ENCODE assay signal across 8 cellular contexts in genomic region chr17:41801374-41802062, GRCh38. TPM values are rescaled to one million over a fixed set of nuclear protein-coding genes. Genes with fewer than 3 reads are reported as not detected.
DNase-seq lines count a peak whose midpoint lies in the region; ATAC-seq and TF ChIP-seq lines count a peak whose summit lies in the region.

No MANE protein-coding gene starts in this region.

- H3K36me3 ChIP-seq in RWPE2 (ENCODE audit: low read depth) (peaks cover 26% of the 10 kb centered on the region), osteoblast (ENCODE audit: insufficient read depth, low read length) (peaks cover 17% of the 10 kb centered on the region), thymus (ENCODE audit: control insufficient read depth, insufficient read depth) (no peaks in the 10 kb centered on the region)

- peak; percentile 97 for TF ChIP-seq CTCF in RWPE2 (IDR thresholded peaks at IDR 0.05; ENCODE audit: poor library complexity, severe bottlenecking)
- peak; percentile 95 for TF ChIP-seq CTCF in osteoblast (IDR thresholded peaks at IDR 0.05; ENCODE audit: extremely low read depth, low read depth, low read length)

- peak overlapping the region; percentile 97 for H3K27ac ChIP-seq in RWPE2 (ENCODE audit: poor library complexity, severe bottlenecking)
- H3K27ac ChIP-seq in osteoblast (ENCODE audit: low read depth, low read length), result no peak overlapping the region
- H3K27ac ChIP-seq in thymus (ENCODE audit: low read depth), result peak overlapping the region; percentile 80

- ATAC-seq in RWPE2 (ENCODE audit: low read depth) (peak; percentile 47), HG02885 (IDR thresholded peaks at IDR 0.05; ENCODE audit: poor library complexity, unreplicated experiment) (no peak)

- H3K4me3 ChIP-seq in RWPE2 (ENCODE audit: severe bottlenecking) (no peak overlapping the region), osteoblast (ENCODE audit: insufficient read depth, low read length) (peak overlapping the region; percentile 30), thymus (ENCODE audit: low read length) (no peak overlapping the region)

- H3K4me1 ChIP-seq in RWPE2 (ENCODE audit: insufficient read depth, poor library complexity, severe bottlenecking) (peaks cover 18% of the 10 kb centered on the region), osteoblast (ENCODE audit: insufficient read depth, low read length) (peaks cover 4% of the 10 kb centered on the region), thymus (ENCODE audit: control insufficient read depth, insufficient read depth, low read length) (no peaks in the 10 kb centered on the region)

- WGBS in thymus, result 24% methylated on average over 13 of the region's 13 CpGs

- peak; percentile 66 for DNase-seq in DMS114 treated with DMSO at 0.1 percent for 48 hours (lab: John Stamatoyannopoulos, UW; ENCODE audit: unreplicated experiment)
- peak; percentile 70 for DNase-seq in LHCN-M2 (ENCODE audit: low read depth)
- no peak for DNase-seq in RWPE2 (ENCODE audit: low spot score)
- peak; percentile 90 for DNase-seq in activated effector memory CD4-positive, alpha-beta T cell treated with anti-CD3 and anti-CD28 coated beads, Interleukin-2, amount 50 U/mL, for 16 hours
- DNase-seq in germinal center (ENCODE audit: low spot score), result peak; percentile 78
- DNase-seq in osteoblast (ENCODE audit: insufficient read length, low spot score, missing footprints), result peak; percentile 96

- H4K20me1 ChIP-seq in osteoblast (ENCODE audit: insufficient read depth, low read length), result peaks cover 7% of the 10 kb centered on the region

- H2AFZ ChIP-seq in osteoblast (ENCODE audit: low read length), result no peak overlapping the region

- H3K9me3 ChIP-seq in RWPE2 (ENCODE audit: severe bottlenecking), result no peaks in the 10 kb centered on the region
- H3K9me3 ChIP-seq in osteoblast (ENCODE audit: low read depth, low read length), result no peaks in the 10 kb centered on the region
- H3K9me3 ChIP-seq in thymus (ENCODE audit: control insufficient read depth), result no peaks in the 10 kb centered on the region

- no peaks in the 10 kb centered on the region for H3K79me2 ChIP-seq in osteoblast (ENCODE audit: insufficient read depth, low read length)

- peak overlapping the region; percentile 73 for H3K4me2 ChIP-seq in osteoblast (ENCODE audit: insufficient read depth, low read length)

- H3K27me3 ChIP-seq in RWPE2 (ENCODE audit: insufficient read depth, poor library complexity, severe bottlenecking) (no peaks in the 10 kb centered on the region), osteoblast (ENCODE audit: insufficient read depth, low read length) (no peaks in the 10 kb centered on the region), thymus (ENCODE audit: control insufficient read depth, insufficient read depth) (no peaks in the 10 kb centered on the region)

RNA-seq across cellular contexts. Expression of gene P3H4, which starts 10.2 kb away (rescaled TPM):
- 46.0 and 49.1 TPM in 2 replicates for total RNA-seq in LHCN-M2 (2014; rRNA removed)
- polyA plus RNA-seq in LHCN-M2 (2012), result 26.8 TPM
- total RNA-seq in osteoblast, result 59.7 and 66.6 TPM in 2 replicates
- 4.8 TPM for polyA plus RNA-seq in thymus

RNA-seq across cellular contexts. Expression of gene FKBP10, which starts 11.3 kb away (rescaled TPM):
- total RNA-seq in LHCN-M2 (2014; rRNA removed) (271 and 283 TPM in 2 replicates), osteoblast (387 and 396 TPM in 2 replicates)
- 153 TPM for polyA plus RNA-seq in LHCN-M2 (2012)
- 9.6 TPM for polyA plus RNA-seq in thymus

RNA-seq across cellular contexts. Expression of gene JUP, which starts 15.0 kb away (rescaled TPM):
- total RNA-seq in LHCN-M2 (2014; rRNA removed) (not detected in 2 replicates), osteoblast (18.0 and 24.2 TPM in 2 replicates)
- 0.17 TPM for polyA plus RNA-seq in LHCN-M2 (2012)
- 87.6 TPM for polyA plus RNA-seq in thymus

RNA-seq across cellular contexts. Expression of gene NT5C3B, which starts 34.5 kb away (rescaled TPM):
- 74.1 and 101 TPM in 2 replicates for total RNA-seq in LHCN-M2 (2014; rRNA removed)
- 91.0 TPM for polyA plus RNA-seq in LHCN-M2 (2012)
- 69.8 and 70.4 TPM in 2 replicates for total RNA-seq in osteoblast
- polyA plus RNA-seq in thymus, result 57.3 TPM

RNA-seq across cellular contexts. Expression of gene KLHL10, which starts 36.1 kb away (rescaled TPM):
- total RNA-seq in LHCN-M2 (2014; rRNA removed) (not detected in 2 replicates), osteoblast (0.36 and 0.59 TPM in 2 replicates)
- 0.12 TPM for polyA plus RNA-seq in LHCN-M2 (2012)
- polyA plus RNA-seq in thymus, result 0.14 TPM

Comparison
In these comparisons a context has a peak if more than half of its experiments do, and no peak if none do; other contexts are left out.
1. RNA of gene JUP, which starts 15.0 kb away (total RNA-seq): 18.0 to 24.2 TPM in osteoblast; not detected in LHCN-M2; every median in the first group is over 10 times any median in the second.